ENCODE assay signal across 2 cellular contexts in the genomic region with DNA sequence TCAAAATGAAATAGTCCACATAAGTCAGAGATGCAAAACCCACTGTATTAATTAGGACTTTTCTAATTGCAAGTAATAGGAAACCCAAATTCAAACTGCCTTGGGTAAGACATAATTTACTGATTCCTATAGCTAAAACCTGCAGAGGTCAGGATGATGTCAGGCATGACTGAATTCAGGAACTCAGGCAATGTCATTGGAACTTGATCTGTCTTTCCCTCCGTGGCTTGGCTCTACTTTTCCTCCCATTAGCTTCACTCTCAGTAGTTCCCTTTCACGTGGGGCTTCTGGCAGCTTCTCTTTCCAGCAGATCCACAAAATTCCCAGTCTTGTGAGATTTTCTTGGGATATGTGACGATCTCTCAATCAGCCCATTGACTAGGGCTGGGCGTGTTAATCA.
TF ChIP-seq lines count a peak whose summit lies in the region.

No MANE protein-coding gene starts in this region.

TF ChIP-seq in GM23338, 12 proteins besides CTCF, POLR2A, EP300 and RAD21:
- no peak for TF ChIP-seq EZH2phosphoT487 (IDR thresholded peaks at IDR 0.05; ENCODE audit: unreplicated experiment)
- TF ChIP-seq EZH2 (IDR thresholded peaks at IDR 0.05; ENCODE audit: low read depth, unreplicated experiment): no peak
- no peak for TF ChIP-seq STAT1 (IDR thresholded peaks at IDR 0.05; ENCODE audit: unreplicated experiment)
- no peak for TF ChIP-seq POLR2AphosphoS5 (IDR thresholded peaks at IDR 0.05; ENCODE audit: low read depth)
- TF ChIP-seq JUNB (IDR thresholded peaks at IDR 0.05; ENCODE audit: unreplicated experiment): no peak

TF ChIP-seq in GM12878, 131 proteins besides CTCF, POLR2A, EP300 and RAD21:
- TF ChIP-seq, protein P1, sequence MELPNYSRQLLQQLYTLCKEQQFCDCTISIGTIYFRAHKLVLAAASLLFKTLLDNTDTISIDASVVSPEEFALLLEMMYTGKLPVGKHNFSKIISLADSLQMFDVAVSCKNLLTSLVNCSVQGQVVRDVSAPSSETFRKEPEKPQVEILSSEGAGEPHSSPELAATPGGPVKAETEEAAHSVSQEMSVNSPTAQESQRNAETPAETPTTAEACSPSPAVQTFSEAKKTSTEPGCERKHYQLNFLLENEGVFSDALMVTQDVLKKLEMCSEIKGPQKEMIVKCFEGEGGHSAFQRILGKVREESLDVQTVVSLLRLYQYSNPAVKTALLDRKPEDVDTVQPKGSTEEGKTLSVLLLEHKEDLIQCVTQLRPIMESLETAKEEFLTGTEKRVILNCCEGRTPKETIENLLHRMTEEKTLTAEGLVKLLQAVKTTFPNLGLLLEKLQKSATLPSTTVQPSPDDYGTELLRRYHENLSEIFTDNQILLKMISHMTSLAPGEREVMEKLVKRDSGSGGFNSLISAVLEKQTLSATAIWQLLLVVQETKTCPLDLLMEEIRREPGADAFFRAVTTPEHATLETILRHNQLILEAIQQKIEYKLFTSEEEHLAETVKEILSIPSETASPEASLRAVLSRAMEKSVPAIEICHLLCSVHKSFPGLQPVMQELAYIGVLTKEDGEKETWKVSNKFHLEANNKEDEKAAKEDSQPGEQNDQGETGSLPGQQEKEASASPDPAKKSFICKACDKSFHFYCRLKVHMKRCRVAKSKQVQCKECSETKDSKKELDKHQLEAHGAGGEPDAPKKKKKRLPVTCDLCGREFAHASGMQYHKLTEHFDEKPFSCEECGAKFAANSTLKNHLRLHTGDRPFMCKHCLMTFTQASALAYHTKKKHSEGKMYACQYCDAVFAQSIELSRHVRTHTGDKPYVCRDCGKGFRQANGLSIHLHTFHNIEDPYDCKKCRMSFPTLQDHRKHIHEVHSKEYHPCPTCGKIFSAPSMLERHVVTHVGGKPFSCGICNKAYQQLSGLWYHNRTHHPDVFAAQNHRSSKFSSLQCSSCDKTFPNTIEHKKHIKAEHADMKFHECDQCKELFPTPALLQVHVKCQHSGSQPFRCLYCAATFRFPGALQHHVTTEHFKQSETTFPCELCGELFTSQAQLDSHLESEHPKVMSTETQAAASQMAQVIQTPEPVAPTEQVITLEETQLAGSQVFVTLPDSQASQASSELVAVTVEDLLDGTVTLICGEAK (IDR thresholded peaks at IDR 0.05; ENCODE audit: borderline replicate concordance): no peak
- TF ChIP-seq, protein P2, sequence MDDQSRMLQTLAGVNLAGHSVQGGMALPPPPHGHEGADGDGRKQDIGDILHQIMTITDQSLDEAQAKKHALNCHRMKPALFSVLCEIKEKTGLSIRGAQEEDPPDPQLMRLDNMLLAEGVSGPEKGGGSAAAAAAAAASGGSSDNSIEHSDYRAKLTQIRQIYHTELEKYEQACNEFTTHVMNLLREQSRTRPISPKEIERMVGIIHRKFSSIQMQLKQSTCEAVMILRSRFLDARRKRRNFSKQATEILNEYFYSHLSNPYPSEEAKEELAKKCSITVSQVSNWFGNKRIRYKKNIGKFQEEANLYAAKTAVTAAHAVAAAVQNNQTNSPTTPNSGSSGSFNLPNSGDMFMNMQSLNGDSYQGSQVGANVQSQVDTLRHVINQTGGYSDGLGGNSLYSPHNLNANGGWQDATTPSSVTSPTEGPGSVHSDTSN (IDR thresholded peaks at IDR 0.05; ENCODE audit: insufficient replicate concordance, low read depth, low read length): no peak
- TF ChIP-seq SUPT20H (IDR thresholded peaks at IDR 0.05; ENCODE audit: borderline replicate concordance, control insufficient read depth, low read depth, low read length): no peak
- TF ChIP-seq POLR2AphosphoS5 (IDR thresholded peaks at IDR 0.05; ENCODE audit: low read length): no peak
- TF ChIP-seq, protein P3, sequence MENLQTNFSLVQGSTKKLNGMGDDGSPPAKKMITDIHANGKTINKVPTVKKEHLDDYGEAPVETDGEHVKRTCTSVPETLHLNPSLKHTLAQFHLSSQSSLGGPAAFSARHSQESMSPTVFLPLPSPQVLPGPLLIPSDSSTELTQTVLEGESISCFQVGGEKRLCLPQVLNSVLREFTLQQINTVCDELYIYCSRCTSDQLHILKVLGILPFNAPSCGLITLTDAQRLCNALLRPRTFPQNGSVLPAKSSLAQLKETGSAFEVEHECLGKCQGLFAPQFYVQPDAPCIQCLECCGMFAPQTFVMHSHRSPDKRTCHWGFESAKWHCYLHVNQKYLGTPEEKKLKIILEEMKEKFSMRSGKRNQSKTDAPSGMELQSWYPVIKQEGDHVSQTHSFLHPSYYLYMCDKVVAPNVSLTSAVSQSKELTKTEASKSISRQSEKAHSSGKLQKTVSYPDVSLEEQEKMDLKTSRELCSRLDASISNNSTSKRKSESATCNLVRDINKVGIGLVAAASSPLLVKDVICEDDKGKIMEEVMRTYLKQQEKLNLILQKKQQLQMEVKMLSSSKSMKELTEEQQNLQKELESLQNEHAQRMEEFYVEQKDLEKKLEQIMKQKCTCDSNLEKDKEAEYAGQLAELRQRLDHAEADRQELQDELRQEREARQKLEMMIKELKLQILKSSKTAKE (IDR thresholded peaks at IDR 0.05; ENCODE audit: low read depth, poor library complexity, severe bottlenecking): no peak
- TF ChIP-seq, protein P4, sequence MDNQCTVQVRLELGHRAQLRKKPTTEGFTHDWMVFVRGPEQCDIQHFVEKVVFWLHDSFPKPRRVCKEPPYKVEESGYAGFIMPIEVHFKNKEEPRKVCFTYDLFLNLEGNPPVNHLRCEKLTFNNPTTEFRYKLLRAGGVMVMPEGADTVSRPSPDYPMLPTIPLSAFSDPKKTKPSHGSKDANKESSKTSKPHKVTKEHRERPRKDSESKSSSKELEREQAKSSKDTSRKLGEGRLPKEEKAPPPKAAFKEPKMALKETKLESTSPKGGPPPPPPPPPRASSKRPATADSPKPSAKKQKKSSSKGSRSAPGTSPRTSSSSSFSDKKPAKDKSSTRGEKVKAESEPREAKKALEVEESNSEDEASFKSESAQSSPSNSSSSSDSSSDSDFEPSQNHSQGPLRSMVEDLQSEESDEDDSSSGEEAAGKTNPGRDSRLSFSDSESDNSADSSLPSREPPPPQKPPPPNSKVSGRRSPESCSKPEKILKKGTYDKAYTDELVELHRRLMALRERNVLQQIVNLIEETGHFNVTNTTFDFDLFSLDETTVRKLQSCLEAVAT (IDR thresholded peaks at IDR 0.05): no peak
- no peak for TF ChIP-seq IKZF1 (conservative IDR thresholded peaks at IDR 0.05)
- no peak for TF ChIP-seq MYB (IDR thresholded peaks at IDR 0.05; ENCODE audit: borderline replicate concordance, low read depth, low read length)
- TF ChIP-seq, protein P5, sequence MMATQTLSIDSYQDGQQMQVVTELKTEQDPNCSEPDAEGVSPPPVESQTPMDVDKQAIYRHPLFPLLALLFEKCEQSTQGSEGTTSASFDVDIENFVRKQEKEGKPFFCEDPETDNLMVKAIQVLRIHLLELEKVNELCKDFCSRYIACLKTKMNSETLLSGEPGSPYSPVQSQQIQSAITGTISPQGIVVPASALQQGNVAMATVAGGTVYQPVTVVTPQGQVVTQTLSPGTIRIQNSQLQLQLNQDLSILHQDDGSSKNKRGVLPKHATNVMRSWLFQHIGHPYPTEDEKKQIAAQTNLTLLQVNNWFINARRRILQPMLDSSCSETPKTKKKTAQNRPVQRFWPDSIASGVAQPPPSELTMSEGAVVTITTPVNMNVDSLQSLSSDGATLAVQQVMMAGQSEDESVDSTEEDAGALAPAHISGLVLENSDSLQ (IDR thresholded peaks at IDR 0.05): no peak
- TF ChIP-seq CEBPB (IDR thresholded peaks at IDR 0.05; ENCODE audit: borderline replicate concordance in 1 of 2, low read depth in 2 of 2, low read length in 2 of 2): no peak
- no peak for TF ChIP-seq STAT1 (conservative IDR thresholded peaks at IDR 0.05)
